13 cellular contexts compared by ENCODE assay signal in the genomic region with DNA sequence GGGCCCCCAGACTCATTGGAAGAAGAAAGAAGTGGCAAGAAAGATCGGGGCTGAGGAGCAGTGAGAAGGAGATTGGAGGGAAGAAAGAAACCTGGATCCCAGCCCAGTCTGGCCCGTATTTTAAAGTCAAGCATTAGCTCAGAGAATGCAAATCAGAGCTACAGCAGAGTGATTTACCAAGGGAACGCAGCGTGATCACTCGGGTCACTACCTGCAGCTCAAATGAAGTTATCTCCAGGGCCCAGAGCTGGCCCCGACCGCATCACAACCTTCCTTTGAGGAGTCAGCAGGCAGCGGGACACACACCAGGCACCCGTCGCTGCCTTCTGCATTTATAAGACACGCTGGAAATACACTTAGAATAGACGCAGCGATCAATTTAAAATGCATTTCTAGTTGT.
A peak's percentile ranks its signal among the peaks of the same experiment; 100 is the strongest.
DNase-seq lines count a peak whose midpoint lies in the region; ATAC-seq and TF ChIP-seq lines count a peak whose summit lies in the region.
"Had no signal": no experiment of that assay in that cellular context is flagged by ENCODE, and none has a peak within 500 bp of the region (broad histone marks: within the 10 kb centered on the region; RNA-seq: fewer than 3 reads in every experiment).

No MANE protein-coding gene starts in this region.

- POLR2A ChIA-PET in T-cell (lab: Charles Lee), result no interaction called here

- no peak for TF ChIP-seq CTCF in chondrocyte (IDR thresholded peaks at IDR 0.05)

- H3K27ac Mint-ChIP-seq in chondrocyte (ENCODE audit: unreplicated experiment), result no peak overlapping the region
- no peak overlapping the region for H3K27ac Mint-ChIP-seq in T-cell
- H3K27ac Mint-ChIP-seq: HFFc6 had no signal

- CTCF ChIA-PET in T-cell (lab: Charles Lee), result interaction anchor here in 1 of 2 donors (0.6 kb wide), 1 partner anchor 86 kb away, joined by 3 read pairs; no protein-coding TSS in a partner anchor

- DNase-seq in cardiac septum (ENCODE audit: low spot score) (peak; percentile 9), left ventricle myocardium superior (no peak), chondrocyte (ENCODE audit: low spot score) (peak; percentile 34), mesenteric fat pad (ENCODE audit: low spot score) (peak; percentile 26), retina (no peak), T-cell (no peak)
- DNase-seq: DMS53, GF-D8, HCEC 1CT, HFFc6 had no signal

- no peak overlapping the region for H3K4me3 Mint-ChIP-seq in chondrocyte (ENCODE audit: unreplicated experiment)
- no peak overlapping the region for H3K4me3 Mint-ChIP-seq in T-cell
- H3K4me3 Mint-ChIP-seq: HFFc6, IgD-negative memory B cell had no signal

- ATAC-seq in left ventricle myocardium superior (no peak), HG02642 (IDR thresholded peaks at IDR 0.05; ENCODE audit: poor library complexity, unreplicated experiment) (no peak), T-cell (replicated peaks in 1 of 4) (no peak)
- ATAC-seq: A549 had no signal

- H3K36me3 Mint-ChIP-seq in chondrocyte (ENCODE audit: low read depth), result no peaks in the 10 kb centered on the region
- peaks cover 41% of the 10 kb centered on the region for H3K36me3 Mint-ChIP-seq in T-cell

- H3K27me3 Mint-ChIP-seq in chondrocyte (ENCODE audit: low read depth) (peaks cover 12% of the 10 kb centered on the region), T-cell (no peaks in the 10 kb centered on the region)
- H3K27me3 Mint-ChIP-seq: IgD-negative memory B cell had no signal

- intact Hi-C loops in cardiac septum (cut with DNase I) (loop anchor here (10.0 kb wide), 1 partner anchor 64 kb away; no protein-coding TSS in a partner anchor), left ventricle myocardium superior (cut with micrococcal nuclease) (no loop called here)

- peaks cover 10% of the 10 kb centered on the region for H3K9me3 Mint-ChIP-seq in chondrocyte (ENCODE audit: low read depth)
- peaks cover 0 to 11% (median 11%) of the 10 kb centered on the region in 3 donors for H3K9me3 Mint-ChIP-seq in T-cell
- H3K9me3 Mint-ChIP-seq: HFFc6 had no signal

- no peaks in the 10 kb centered on the region for H3K4me1 Mint-ChIP-seq in chondrocyte (ENCODE audit: low read depth)
- peaks cover 27 to 31% (median 29%) of the 10 kb centered on the region in 3 donors for H3K4me1 Mint-ChIP-seq in T-cell

Comparison
In these comparisons a context has a peak if more than half of its experiments do, and no peak if none do; other contexts are left out.
1. DNase-seq: peak in cardiac septum (single experiment), chondrocyte (single experiment) and mesenteric fat pad (single experiment); none in left ventricle myocardium superior (single experiment), retina (single experiment) and T-cell (0 of 34).